In the genomic region with DNA sequence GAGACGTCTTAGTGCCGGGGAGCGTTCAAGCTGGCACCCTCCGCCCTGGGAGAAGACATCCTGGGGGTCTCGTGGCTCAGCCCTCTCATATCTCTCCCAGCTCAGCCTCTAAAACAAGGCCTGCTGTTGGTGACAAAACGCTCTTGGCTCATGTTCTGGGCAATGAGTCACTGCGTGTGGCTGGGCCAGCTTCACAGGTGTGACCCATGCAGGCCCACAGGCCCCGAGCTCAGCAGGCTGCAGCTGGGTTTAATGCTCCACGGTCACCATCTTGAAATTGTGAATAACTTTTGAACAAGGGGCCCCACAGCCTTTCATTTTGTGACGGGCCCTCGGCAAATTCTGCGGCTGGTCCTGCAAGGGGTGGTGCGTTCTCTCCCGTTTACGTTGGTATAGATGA, we compare ENCODE assay signal across 1 cellular context.
TF ChIP-seq lines count a peak whose summit lies in the region.

No MANE protein-coding gene starts in this region.

TF ChIP-seq in H1, 55 proteins besides CTCF, POLR2A, EP300 and RAD21:
- TF ChIP-seq SP2 (IDR thresholded peaks at IDR 0.05; ENCODE audit: low read length), result no peak
- no peak for TF ChIP-seq SAP30 (IDR thresholded peaks at IDR 0.05; ENCODE audit: insufficient read depth, insufficient replicate concordance, low read length)
- TF ChIP-seq SIN3A (conservative IDR thresholded peaks at IDR 0.05 in 1 of 2, IDR thresholded peaks at IDR 0.05 in 1 of 2; ENCODE audit: low read depth in 1 of 2, low read length in 2 of 2), result no peak
- TF ChIP-seq KDM1A (IDR thresholded peaks at IDR 0.05; ENCODE audit: borderline replicate concordance, low read length), result no peak
- no peak for TF ChIP-seq ASH2L (IDR thresholded peaks at IDR 0.05; ENCODE audit: low read length)
- TF ChIP-seq RFX5 (IDR thresholded peaks at IDR 0.05; ENCODE audit: borderline replicate concordance, low read depth, low read length), result no peak
- TF ChIP-seq CBX5 (IDR thresholded peaks at IDR 0.05; ENCODE audit: low read depth, low read length), result no peak
- TF ChIP-seq BCL11A (IDR thresholded peaks at IDR 0.05; ENCODE audit: low read depth in 2 of 2, low read length in 2 of 2), result no peak
- no peak for TF ChIP-seq NANOG (IDR thresholded peaks at IDR 0.05; ENCODE audit: insufficient read depth, low read depth, low read length, poor library complexity, severe bottlenecking)
- TF ChIP-seq JUN (IDR thresholded peaks at IDR 0.05; ENCODE audit: low read depth, low read length), result no peak
- no peak for TF ChIP-seq KDM5A (IDR thresholded peaks at IDR 0.05; ENCODE audit: low read length)
- TF ChIP-seq BRCA1 (IDR thresholded peaks at IDR 0.05; ENCODE audit: low read depth, low read length), result no peak
- no peak for TF ChIP-seq HDAC2 (IDR thresholded peaks at IDR 0.05; ENCODE audit: borderline replicate concordance in 1 of 2, low read depth in 2 of 2, low read length in 2 of 2)
- TF ChIP-seq RXRA (IDR thresholded peaks at IDR 0.05; ENCODE audit: insufficient read depth, low read depth, low read length), result no peak
- TF ChIP-seq POLR2AphosphoS5 (IDR thresholded peaks at IDR 0.05; ENCODE audit: low read depth, low read length), result no peak
- no peak for TF ChIP-seq POU5F1 (IDR thresholded peaks at IDR 0.05; ENCODE audit: low read depth, low read length)
- TF ChIP-seq EGR1 (IDR thresholded peaks at IDR 0.05; ENCODE audit: borderline replicate concordance, low read depth, low read length), result no peak
- TF ChIP-seq, protein P1, sequence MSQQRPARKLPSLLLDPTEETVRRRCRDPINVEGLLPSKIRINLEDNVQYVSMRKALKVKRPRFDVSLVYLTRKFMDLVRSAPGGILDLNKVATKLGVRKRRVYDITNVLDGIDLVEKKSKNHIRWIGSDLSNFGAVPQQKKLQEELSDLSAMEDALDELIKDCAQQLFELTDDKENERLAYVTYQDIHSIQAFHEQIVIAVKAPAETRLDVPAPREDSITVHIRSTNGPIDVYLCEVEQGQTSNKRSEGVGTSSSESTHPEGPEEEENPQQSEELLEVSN (IDR thresholded peaks at IDR 0.05), result no peak
- TF ChIP-seq, protein P2, sequence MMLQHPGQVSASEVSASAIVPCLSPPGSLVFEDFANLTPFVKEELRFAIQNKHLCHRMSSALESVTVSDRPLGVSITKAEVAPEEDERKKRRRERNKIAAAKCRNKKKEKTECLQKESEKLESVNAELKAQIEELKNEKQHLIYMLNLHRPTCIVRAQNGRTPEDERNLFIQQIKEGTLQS (IDR thresholded peaks at IDR 0.05; ENCODE audit: insufficient read depth, low read depth, low read length), result no peak
- no peak for TF ChIP-seq HDAC6 (IDR thresholded peaks at IDR 0.05; ENCODE audit: low read depth, low read length)
